Comparison of ENCODE assay signal across 33 cellular contexts in the genomic region with DNA sequence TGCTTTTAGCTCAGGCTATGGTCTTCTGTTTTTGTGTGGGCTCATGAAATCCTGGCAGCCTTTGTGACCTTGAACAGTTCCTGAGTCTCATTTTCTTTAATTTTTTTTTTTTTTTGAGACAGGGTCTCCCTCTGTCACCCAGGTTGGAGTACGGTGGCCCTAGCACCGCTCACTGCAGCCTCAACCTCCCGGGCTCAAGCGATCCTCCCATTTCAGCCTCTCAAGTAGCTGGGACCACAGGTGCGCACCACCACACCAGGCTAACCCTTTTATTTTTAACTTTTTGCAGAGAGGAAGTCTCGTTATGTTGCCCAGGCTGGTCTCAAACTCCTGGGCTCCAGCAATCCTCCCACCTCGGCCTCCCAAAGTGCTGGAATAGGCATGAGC. TPM values are rescaled to one million over a fixed set of nuclear protein-coding genes. Genes with fewer than 3 reads are reported as not detected.
"Had no signal": no experiment of that assay in that cellular context is flagged by ENCODE, and none has a peak within 500 bp of the region (broad histone marks: within the 10 kb centered on the region; RNA-seq: fewer than 3 reads in every experiment).

No MANE protein-coding gene starts in this region.

- DNase-seq: activated effector memory CD4-positive, alpha-beta T cell treated with anti-CD3 and anti-CD28 coated beads, Interleukin-2, amount 50 U/mL, for 16 hours; activated effector memory CD4-positive, alpha-beta T cell treated with Interleukin-2 at 50 U/mL for 16 hours; activated gamma-delta T cell; activated gamma-delta T cell treated with Interleukin-2 at 50 U/mL for 16 hours; activated naive CD4-positive, alpha-beta T cell; activated naive CD4-positive, alpha-beta T cell treated with anti-CD3 and anti-CD28 coated beads for 36 hours; activated naive CD4-positive, alpha-beta T cell treated with anti-CD3 and anti-CD28 coated beads, Interleukin-2, amount 10 ng/mL, durations not matched to agents 7 days and 5 days; activated naive CD4-positive, alpha-beta T cell treated with anti-CD3 and anti-CD28 coated beads, Interleukin-2, amount 50 U/mL, for 16 hours; activated naive CD4-positive, alpha-beta T cell treated with Interleukin-2 at 50 U/mL for 16 hours; activated naive CD8-positive, alpha-beta T cell treated with anti-CD3 and anti-CD28 coated beads for 36 hours; activated naive CD8-positive, alpha-beta T cell treated with anti-CD3 and anti-CD28 coated beads, Interleukin-2, amount 10 ng/mL, durations not matched to agents 7 days and 5 days; activated naive CD8-positive, alpha-beta T cell treated with anti-CD3 and anti-CD28 coated beads, Interleukin-2, amount 50 U/mL, for 24 hours; activated T-cell treated with anti-CD3 and anti-CD28 coated beads, Interleukin-2, amount 50 U/mL, for 24 hours; activated T-cell treated with anti-CD3 and anti-CD28 coated beads, Interleukin-2, amount 50 U/mL, for 4 hours; activated T-cell treated with anti-CD3 and anti-CD28 coated beads, Interleukin-2, amount 50 U/mL, for 48 hours; activated T-cell treated with anti-CD3 and anti-CD28 coated beads, Interleukin-2, amount 50 U/mL, for 72 hours; amniotic stem cell; aorta; body of pancreas; brain microvascular endothelial cell; central memory CD4-positive, alpha-beta T cell; cerebellar nuclear complex had no signal

- H3K27me3 ChIP-seq: adrenal gland, ascending aorta, body of pancreas, brain microvascular endothelial cell, breast epithelium, cardiac muscle cell had no signal

- H3K4me1 ChIP-seq: adrenal gland, ascending aorta, breast epithelium had no signal

- H3K27ac ChIP-seq: adrenal gland, ascending aorta, body of pancreas, brain microvascular endothelial cell, breast epithelium, cardiac muscle cell had no signal

- H3K9me3 ChIP-seq: adrenal gland, ascending aorta, body of pancreas, breast epithelium had no signal

- ATAC-seq: activated naive CD4-positive, alpha-beta T cell treated with anti-CD3 and anti-CD28 coated beads, Interleukin-2, amount 50 U/mL, for 72 hours; activated naive CD8-positive, alpha-beta T cell treated with anti-CD3 and anti-CD28 coated beads, Interleukin-2, amount 50 U/mL, for 24 hours; activated T-cell treated with anti-CD3 and anti-CD28 coated beads, Interleukin-2, amount 50 U/mL, for 4 hours; activated T-cell treated with anti-CD3 and anti-CD28 coated beads, Interleukin-2, amount 50 U/mL, for 72 hours; activated T-helper 17 cell treated with anti-CD3 and anti-CD28 coated beads, Interleukin-2, amount 50 U/mL, for 72 hours; body of pancreas had no signal

- H3K4me3 ChIP-seq: adrenal gland, ascending aorta, body of pancreas, breast epithelium, cardiac muscle cell had no signal

- H3K36me3 ChIP-seq: breast epithelium, cardiac muscle cell had no signal

RNA-seq across cellular contexts. Expression of gene LRP3, which starts 15.7 kb away (rescaled TPM):
- total RNA-seq: activated T-helper 17 cell treated with anti-CD3 and anti-CD28 coated beads, Interleukin-2, amount 50 U/mL, for 72 hours had no signal

RNA-seq across cellular contexts. Expression of gene SLC7A10, which starts 15.8 kb away (rescaled TPM):
- total RNA-seq: activated naive CD4-positive, alpha-beta T cell treated with anti-CD3 and anti-CD28 coated beads for 36 hours; activated naive CD4-positive, alpha-beta T cell treated with anti-CD3 and anti-CD28 coated beads, Interleukin-2, amount 50 U/mL, for 72 hours; activated naive CD8-positive, alpha-beta T cell treated with anti-CD3 and anti-CD28 coated beads for 36 hours; activated naive CD8-positive, alpha-beta T cell treated with anti-CD3 and anti-CD28 coated beads, Interleukin-2, amount 10 ng/mL, durations not matched to agents 7 days and 5 days; activated T-cell treated with anti-CD3 and anti-CD28 coated beads, Interleukin-2, amount 50 U/mL, for 4 hours; activated T-cell treated with anti-CD3 and anti-CD28 coated beads, Interleukin-2, amount 50 U/mL, for 72 hours; activated T-helper 1 cell treated with anti-CD3 and anti-CD28 coated beads, Interleukin-12 subunit alpha, Interleukin-12 subunit beta, Interleukin-2, Interleukin-4 antibody, amounts not matched to agents 30 ng/mL and 10 ng/mL and 1 ng/mL, durations not matched to agents 14 hours and 24 hours and 36 hours; activated T-helper 17 cell treated with anti-CD3 and anti-CD28 coated beads, Interleukin-2, amount 50 U/mL, for 72 hours; activated T-helper 2 cell treated with anti-CD3 and anti-CD28 coated beads, Interferon-gamma antibody, Interleukin-2, Interleukin-4, amounts not matched to agents 10 μg/mL and 5 μg/mL and 100 μg/mL, durations not matched to agents 14 hours and 24 hours and 36 hours; ascending aorta; bronchial epithelial cell; cardiac muscle cell; cardiac septum; chondrocyte had no signal
